In the genomic region with DNA sequence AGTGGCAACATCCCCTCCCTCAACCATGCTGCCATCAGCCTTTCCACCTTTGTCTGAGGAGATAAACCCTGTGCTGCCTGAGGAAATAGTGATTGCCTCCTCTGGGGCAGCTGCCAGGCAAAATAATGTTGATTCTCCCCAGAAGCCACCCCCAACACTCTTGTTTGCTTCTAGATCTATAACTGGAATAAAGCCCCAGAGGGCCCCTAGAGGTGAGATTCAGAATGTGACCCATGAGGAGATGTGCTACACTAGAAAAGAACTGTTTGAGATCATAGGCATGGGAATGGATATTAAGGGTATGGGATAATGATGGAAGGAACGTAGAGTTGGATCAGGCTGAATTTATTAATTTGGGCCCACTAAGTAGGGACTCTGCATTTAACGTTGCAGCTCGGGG, we compare ENCODE assay signal across 23 cellular contexts.
DNase-seq lines count a peak whose midpoint lies in the region; ATAC-seq, FAIRE-seq and TF ChIP-seq lines count a peak whose summit lies in the region.
"Had no signal": no experiment of that assay in that cellular context is flagged by ENCODE, and none has a peak within 500 bp of the region (broad histone marks: within the 10 kb centered on the region; RNA-seq: fewer than 3 reads in every experiment).

No MANE protein-coding gene starts in this region.

- DNase-seq in Karpas-422 (peak; percentile 93), GM12878 (ENCODE audit: low read depth, low spot score) (no peak), lung (ENCODE audit: low spot score) (peak; percentile 6), NCI-H2081 treated with DMSO at 0.1 percent for 48 hours (lab: John Stamatoyannopoulos, UW) (no peak), activated gamma-delta T cell (lab: John Stamatoyannopoulos, UW) (no peak)
- DNase-seq: ACHN; BE2C; C1 segment of cervical spinal cord; CD4-positive, CD25-positive, alpha-beta regulatory T cell; CD8-positive, alpha-beta memory T cell; COR-L47; DMS 273 treated with DMSO at 0.1 percent for 48 hours; DMS53; DND-41; EL; IMR-90; KBM-7 had no signal

- POLR2A ChIA-PET in GM12878 (lab: Charles Lee) = no interaction called here

- H3K9me3 ChIP-seq in Karpas-422 (ENCODE audit: low read length) = no peaks in the 10 kb centered on the region
- H3K9me3 ChIP-seq in GM12878 (replicated peaks; ENCODE audit: control insufficient read depth, insufficient read depth, low read length) = no peaks in the 10 kb centered on the region; the same call in 2 of the 3 replicates
- H3K9me3 ChIP-seq in lung (ENCODE audit: control insufficient read depth in 2 of 2, insufficient read depth in 1 of 2, low read length in 1 of 2) = no peaks in the 10 kb centered on the region
- H3K9me3 ChIP-seq: BE2C, HAP-1 had no signal

- SMC1A ChIA-PET in GM12878 (lab: Charles Lee; ENCODE audit: uncharacterized antibody, unreplicated experiment) = no interaction called here

- H3K9ac ChIP-seq in Karpas-422 (ENCODE audit: low read length) = peak overlapping the region; percentile 74
- H3K9ac ChIP-seq in GM12878 (ENCODE audit: control insufficient read depth, insufficient read depth, low read length) = no peak overlapping the region

- H2AFZ ChIP-seq in Karpas-422 (ENCODE audit: low read length) (no peak overlapping the region), GM12878 (ENCODE audit: control insufficient read depth, low read depth, low read length) (no peak overlapping the region)

- TF ChIP-seq EP300 in GM12878 (IDR thresholded peaks at IDR 0.05; ENCODE audit: borderline replicate concordance in 1 of 2, control insufficient read depth in 1 of 2, low read depth in 2 of 2, low read length in 2 of 2) = no peak

- in situ Hi-C loops in GM12878 (cut with MboI) = no loop called here

- no peaks in the 10 kb centered on the region for H3K9me2 ChIP-seq in Karpas-422 (replicated peaks; ENCODE audit: insufficient read depth, low read length)

- H3K4me2 ChIP-seq in Karpas-422 (ENCODE audit: low read depth, low read length, poor library complexity, severe bottlenecking) = peak overlapping the region; percentile 80
- no peak overlapping the region for H3K4me2 ChIP-seq in GM12878 (ENCODE audit: control insufficient read depth, insufficient read depth)

- H3K27me3 ChIP-seq in Karpas-422 (ENCODE audit: low read length) = no peaks in the 10 kb centered on the region
- no peaks in the 10 kb centered on the region for H3K27me3 ChIP-seq in GM12878 (replicated peaks in 1 of 2; ENCODE audit: control insufficient read depth in 2 of 2, insufficient read depth in 2 of 2, low read length in 1 of 2)
- no peaks in the 10 kb centered on the region for H3K27me3 ChIP-seq in lung (ENCODE audit: control insufficient read depth, insufficient read depth)
- H3K27me3 ChIP-seq: BE2C had no signal

- BruUV-seq in GM12878 (replicated peaks; lab: Mats Ljungman, UMichigan) = no TSS peak

- FAIRE-seq in GM12878 (lab: Jason Lieb, UNC) = no peak
- FAIRE-seq: A204.1, H1, HTR-8/SVneo had no signal

- H3K36me3 ChIP-seq in Karpas-422 (ENCODE audit: insufficient read depth, low read length) (no peaks in the 10 kb centered on the region), GM12878 (ENCODE audit: control insufficient read depth in 2 of 2, insufficient read depth in 2 of 2, low read length in 1 of 2) (no peaks in the 10 kb centered on the region), lung (ENCODE audit: control insufficient read depth in 2 of 2, insufficient read depth in 2 of 2, low read length in 2 of 2) (no peaks in the 10 kb centered on the region)
- H3K36me3 ChIP-seq: BE2C, HAP-1 had no signal

- intact Hi-C loops in GM12878 (cut with micrococcal nuclease; ENCODE audit: unreplicated experiment) = no loop called here

- CTCF ChIA-PET in GM12878 (lab: Yijun Ruan, JAX) = no interaction called here

- WGBS in GM12878 (ENCODE audit: insufficient coverage, insufficient replicate concordance, low lambda C conversion rate, missing lambda C conversion rate) = 49% methylated on average over 3 of the region's 3 CpGs
- 92% methylated on average over 3 of the region's 3 CpGs for WGBS in lung, 2 donors

- H4K20me1 ChIP-seq in Karpas-422 (ENCODE audit: insufficient read depth, low read depth, low read length) (no peaks in the 10 kb centered on the region), GM12878 (ENCODE audit: control insufficient read depth, insufficient read depth) (no peaks in the 10 kb centered on the region)

- RAD21 ChIA-PET in GM12878 (lab: Charles Lee; ENCODE audit: unreplicated experiment) = no interaction called here

- H3K4me3 ChIP-seq in Karpas-422 (ENCODE audit: low read length) (peak overlapping the region; percentile 51; the same call in 1 of the 2 replicates), GM12878 (no peak overlapping the region), lung (no peak overlapping the region)
- H3K4me3 ChIP-seq: HAP-1 had no signal

- ATAC-seq in GM12878 = no peak
- ATAC-seq in lung (ENCODE audit: insufficient read depth, low FRiP score) = no peak
- no peak for ATAC-seq in HG03097 (IDR thresholded peaks at IDR 0.05; ENCODE audit: low FRiP score, unreplicated experiment)
- no peak for ATAC-seq in HG02938 (IDR thresholded peaks at IDR 0.05; ENCODE audit: unreplicated experiment)

- peak in 1 of 3 experiments; percentile 12; a peak in 1 of 6 replicates for TF ChIP-seq CTCF in GM12878 (IDR thresholded peaks at IDR 0.05 in 2 of 3, conservative IDR thresholded peaks at IDR 0.05 in 1 of 3; ENCODE audit: control insufficient read depth in 2 of 3, extremely low read depth in 1 of 3, insufficient read depth in 1 of 3, low read depth in 3 of 3, low read length in 3 of 3)
- no peak for TF ChIP-seq CTCF in lung (IDR thresholded peaks at IDR 0.05; ENCODE audit: control extremely low read depth, extremely low read depth)

- TF ChIP-seq RAD21 in GM12878 (IDR thresholded peaks at IDR 0.05; ENCODE audit: insufficient read depth, low read depth, low read length) = 0 out of 2 replicates have a peak, but pooled peaks have one; percentile 5

- TF ChIP-seq POLR2A in GM12878 (IDR thresholded peaks at IDR 0.05; ENCODE audit: low read depth, low read length) = no peak

- H3K27ac ChIP-seq in Karpas-422 (ENCODE audit: low read length) (peak overlapping the region; percentile 99), GM12878 (ENCODE audit: control insufficient read depth, insufficient read depth) (no peak overlapping the region), lung (ENCODE audit: low read depth in 1 of 2, low read length in 1 of 2) (no peak overlapping the region)

- H3K79me2 ChIP-seq in Karpas-422 (ENCODE audit: low read length) = no peaks in the 10 kb centered on the region
- no peaks in the 10 kb centered on the region for H3K79me2 ChIP-seq in GM12878 (ENCODE audit: control insufficient read depth, insufficient read depth, low read length)

- H3K4me1 ChIP-seq in Karpas-422 (ENCODE audit: low read length) (peaks cover 94% of the 10 kb centered on the region), GM12878 (ENCODE audit: control insufficient read depth, insufficient read depth, low read length) (no peaks in the 10 kb centered on the region), lung (ENCODE audit: control insufficient read depth in 2 of 2, insufficient read depth in 2 of 2, low read length in 2 of 2) (no peaks in the 10 kb centered on the region)
- H3K4me1 ChIP-seq: BE2C, HAP-1 had no signal

TF ChIP-seq in GM12878, 131 proteins besides CTCF, POLR2A, EP300 and RAD21 (continues in another document):
- TF ChIP-seq TBL1XR1 (IDR thresholded peaks at IDR 0.05; ENCODE audit: low read depth, low read length) (no peak), EED (IDR thresholded peaks at IDR 0.05; ENCODE audit: low read depth) (no peak), SRF (IDR thresholded peaks at IDR 0.05; ENCODE audit: low read depth in 2 of 2, low read length in 2 of 2) (no peak), HDGF (IDR thresholded peaks at IDR 0.05) (no peak), JUNB (IDR thresholded peaks at IDR 0.05) (no peak), NBN (IDR thresholded peaks at IDR 0.05) (no peak), CHD4 (IDR thresholded peaks at IDR 0.05) (no peak), SMAD5 (IDR thresholded peaks at IDR 0.05; ENCODE audit: low read depth) (no peak), TAF1 (IDR thresholded peaks at IDR 0.05; ENCODE audit: borderline replicate concordance, low read depth, low read length) (no peak)
- TF ChIP-seq, protein P1, sequence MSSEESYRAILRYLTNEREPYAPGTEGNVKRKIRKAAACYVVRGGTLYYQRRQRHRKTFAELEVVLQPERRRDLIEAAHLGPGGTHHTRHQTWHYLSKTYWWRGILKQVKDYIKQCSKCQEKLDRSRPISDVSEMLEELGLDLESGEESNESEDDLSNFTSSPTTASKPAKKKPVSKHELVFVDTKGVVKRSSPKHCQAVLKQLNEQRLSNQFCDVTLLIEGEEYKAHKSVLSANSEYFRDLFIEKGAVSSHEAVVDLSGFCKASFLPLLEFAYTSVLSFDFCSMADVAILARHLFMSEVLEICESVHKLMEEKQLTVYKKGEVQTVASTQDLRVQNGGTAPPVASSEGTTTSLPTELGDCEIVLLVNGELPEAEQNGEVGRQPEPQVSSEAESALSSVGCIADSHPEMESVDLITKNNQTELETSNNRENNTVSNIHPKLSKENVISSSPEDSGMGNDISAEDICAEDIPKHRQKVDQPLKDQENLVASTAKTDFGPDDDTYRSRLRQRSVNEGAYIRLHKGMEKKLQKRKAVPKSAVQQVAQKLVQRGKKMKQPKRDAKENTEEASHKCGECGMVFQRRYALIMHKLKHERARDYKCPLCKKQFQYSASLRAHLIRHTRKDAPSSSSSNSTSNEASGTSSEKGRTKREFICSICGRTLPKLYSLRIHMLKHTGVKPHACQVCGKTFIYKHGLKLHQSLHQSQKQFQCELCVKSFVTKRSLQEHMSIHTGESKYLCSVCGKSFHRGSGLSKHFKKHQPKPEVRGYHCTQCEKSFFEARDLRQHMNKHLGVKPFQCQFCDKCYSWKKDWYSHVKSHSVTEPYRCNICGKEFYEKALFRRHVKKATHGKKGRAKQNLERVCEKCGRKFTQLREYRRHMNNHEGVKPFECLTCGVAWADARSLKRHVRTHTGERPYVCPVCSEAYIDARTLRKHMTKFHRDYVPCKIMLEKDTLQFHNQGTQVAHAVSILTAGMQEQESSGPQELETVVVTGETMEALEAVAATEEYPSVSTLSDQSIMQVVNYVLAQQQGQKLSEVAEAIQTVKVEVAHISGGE (CRISPR knock-in tag; IDR thresholded peaks at IDR 0.05) = no peak
- TF ChIP-seq, protein P2, sequence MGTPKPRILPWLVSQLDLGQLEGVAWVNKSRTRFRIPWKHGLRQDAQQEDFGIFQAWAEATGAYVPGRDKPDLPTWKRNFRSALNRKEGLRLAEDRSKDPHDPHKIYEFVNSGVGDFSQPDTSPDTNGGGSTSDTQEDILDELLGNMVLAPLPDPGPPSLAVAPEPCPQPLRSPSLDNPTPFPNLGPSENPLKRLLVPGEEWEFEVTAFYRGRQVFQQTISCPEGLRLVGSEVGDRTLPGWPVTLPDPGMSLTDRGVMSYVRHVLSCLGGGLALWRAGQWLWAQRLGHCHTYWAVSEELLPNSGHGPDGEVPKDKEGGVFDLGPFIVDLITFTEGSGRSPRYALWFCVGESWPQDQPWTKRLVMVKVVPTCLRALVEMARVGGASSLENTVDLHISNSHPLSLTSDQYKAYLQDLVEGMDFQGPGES (IDR thresholded peaks at IDR 0.05) = no peak

Comparison
In these comparisons a context has a peak if more than half of its experiments do, and no peak if none do; other contexts are left out.
1. DNase-seq: peak in Karpas-422 (single experiment) and lung (single experiment); none in GM12878 (single experiment), NCI-H2081 treated with DMSO at 0.1 percent for 48 hours (single experiment) and activated gamma-delta T cell (single experiment).